ENCODE assay signal across 17 cellular contexts in genomic region chr1:155673003-155673402, GRCh38. TPM values are rescaled to one million over a fixed set of nuclear protein-coding genes. Genes with fewer than 3 reads are reported as not detected.
A peak's percentile ranks its signal among the peaks of the same experiment; 100 is the strongest.
DNase-seq lines count a peak whose midpoint lies in the region; ATAC-seq, FAIRE-seq and TF ChIP-seq lines count a peak whose summit lies in the region.
"Had no signal": no experiment of that assay in that cellular context is flagged by ENCODE, and none has a peak within 500 bp of the region (broad histone marks: within the 10 kb centered on the region; RNA-seq: fewer than 3 reads in every experiment).

No MANE protein-coding gene starts in this region.

- no peak overlapping the region for H3K4me2 ChIP-seq in HepG2 (ENCODE audit: low read depth, low read length)
- H3K4me2 ChIP-seq: BLaER1 treated with 17β-estradiol and CSF1 and Interleukin-3, amounts not matched to agents 10 nM and 100 nM had no signal

- POLR2A ChIA-PET in HepG2 (lab: Yijun Ruan, JAX) = no interaction called here

- in situ Hi-C loops in HepG2 (cut with HindIII; ENCODE audit: extremely low pct_ligation_motif_present, low pct_unique_long_range_greater_than_20kb) = no loop called here

- H3K36me3 Mint-ChIP-seq in activated CD8-positive, alpha-beta memory T cell treated with anti-CD3 and anti-CD28 coated beads, Interleukin-2, amount 10 ng/mL, durations not matched to agents 7 days and 5 days = peaks cover 71% of the 10 kb centered on the region
- peaks cover 82% of the 10 kb centered on the region for H3K36me3 Mint-ChIP-seq in endodermal cell (ENCODE audit: low read depth)

- TF ChIP-seq POLR2A in HepG2 (IDR thresholded peaks at IDR 0.05; ENCODE audit: insufficient read depth in 1 of 2, low read depth in 2 of 2, low read length in 2 of 2) (no peak), right lobe of liver (IDR thresholded peaks at IDR 0.05) (no peak)

- H3K27me3 ChIP-seq in HepG2 (ENCODE audit: control insufficient read depth in 1 of 2, insufficient read depth in 2 of 2, low read length in 2 of 2) = no peaks in the 10 kb centered on the region
- H3K27me3 ChIP-seq in right lobe of liver = no peaks in the 10 kb centered on the region
- no peaks in the 10 kb centered on the region for H3K27me3 ChIP-seq in endodermal cell (ENCODE audit: control insufficient read depth, insufficient read depth, low read length, poor library complexity, severe bottlenecking)
- H3K27me3 ChIP-seq: BLaER1 treated with 17β-estradiol and CSF1 and Interleukin-3, amounts not matched to agents 10 nM and 100 nM had no signal

- TF ChIP-seq EP300 in HepG2 (IDR thresholded peaks at IDR 0.05; ENCODE audit: low read depth in 2 of 2, low read length in 2 of 2) (no peak), HepG2 (CRISPR knock-in tag; IDR thresholded peaks at IDR 0.05; ENCODE audit: borderline replicate concordance) (no peak)

- no peaks in the 10 kb centered on the region for H3K27me3 Mint-ChIP-seq in activated CD8-positive, alpha-beta memory T cell treated with anti-CD3 and anti-CD28 coated beads, Interleukin-2, amount 10 ng/mL, durations not matched to agents 7 days and 5 days
- no peaks in the 10 kb centered on the region for H3K27me3 Mint-ChIP-seq in endodermal cell (ENCODE audit: insufficient read depth)
- H3K27me3 Mint-ChIP-seq: CD4-positive, alpha-beta T cell had no signal

- H3K9ac ChIP-seq in HepG2 (ENCODE audit: insufficient read depth, low read depth, low read length) (no peak overlapping the region), endodermal cell (ENCODE audit: extremely low read depth, low read length, poor library complexity, severe bottlenecking) (no peak overlapping the region)
- H3K9ac ChIP-seq: BLaER1 treated with 17β-estradiol and CSF1 and Interleukin-3, amounts not matched to agents 10 nM and 100 nM had no signal

- CTCF ChIA-PET in activated CD8-positive, alpha-beta memory T cell treated with anti-CD3 and anti-CD28 coated beads, Interleukin-2, amount 10 ng/mL, durations not matched to agents 7 days and 5 days (lab: Charles Lee) = interaction anchor here (0.6 to 1.5 kb wide), 3 partner anchors 8 to 932 kb away, joined by 3 read pairs; no protein-coding TSS in a partner anchor
- CTCF ChIA-PET in HepG2 (lab: Yijun Ruan, JAX; ENCODE audit: low intra/inter-chr PET ratio, low total read pairs) = no interaction called here

- no peak for FAIRE-seq in HepG2 (lab: Jason Lieb, UNC)
- FAIRE-seq: H1, HTR-8/SVneo had no signal

- H3K4me1 ChIP-seq in HepG2 (ENCODE audit: insufficient read depth, low read length) = no peaks in the 10 kb centered on the region
- peaks cover 0 to 7% (median 0%) of the 10 kb centered on the region in 4 donors for H3K4me1 ChIP-seq in right lobe of liver
- no peaks in the 10 kb centered on the region for H3K4me1 ChIP-seq in endodermal cell (ENCODE audit: control insufficient read depth, insufficient read depth, low read length)

- no peak for TF ChIP-seq CTCF in HepG2 (CRISPR knock-in tag; IDR thresholded peaks at IDR 0.05)
- no peak for TF ChIP-seq CTCF in right lobe of liver (IDR thresholded peaks at IDR 0.05)
- TF ChIP-seq CTCF in endodermal cell (conservative IDR thresholded peaks at IDR 0.05) = no peak
- TF ChIP-seq CTCF in foreskin fibroblast (IDR thresholded peaks at IDR 0.05; ENCODE audit: low read depth, low read length) = no peak

- intact Hi-C loops in HepG2 (cut with micrococcal nuclease; ENCODE audit: unreplicated experiment) (no loop called here), right lobe of liver (cut with DNase I) (no loop called here), left ventricle myocardium superior (cut with micrococcal nuclease) (no loop called here)

- H3K27ac ChIP-seq in HepG2 (ENCODE audit: extremely low read length, insufficient read depth, low read length) (no peak overlapping the region), right lobe of liver (no peak overlapping the region), endodermal cell (ENCODE audit: low read depth, low read length) (no peak overlapping the region)
- H3K27ac ChIP-seq: 22Rv1; BLaER1 treated with 17β-estradiol and CSF1 and Interleukin-3, amounts not matched to agents 10 nM and 100 nM had no signal

- peaks cover 6% of the 10 kb centered on the region for H3K79me2 ChIP-seq in HepG2 (ENCODE audit: insufficient read depth, low read length)

- no TSS peak for BruUV-seq in HepG2 (replicated peaks; lab: Mats Ljungman, UMichigan)

- no peaks in the 10 kb centered on the region for H3K9me3 Mint-ChIP-seq in activated CD8-positive, alpha-beta memory T cell treated with anti-CD3 and anti-CD28 coated beads, Interleukin-2, amount 10 ng/mL, durations not matched to agents 7 days and 5 days (ENCODE audit: low read depth)
- no peaks in the 10 kb centered on the region for H3K9me3 Mint-ChIP-seq in endodermal cell
- H3K9me3 Mint-ChIP-seq: CD4-positive, alpha-beta T cell; HFFc6 had no signal

- H3K4me3 Mint-ChIP-seq in activated CD8-positive, alpha-beta memory T cell treated with anti-CD3 and anti-CD28 coated beads, Interleukin-2, amount 10 ng/mL, durations not matched to agents 7 days and 5 days = no peak overlapping the region
- no peak overlapping the region for H3K4me3 Mint-ChIP-seq in endodermal cell
- H3K4me3 Mint-ChIP-seq: CD4-positive, alpha-beta T cell; HFFc6 had no signal

- TF ChIP-seq RAD21 in HepG2 (CRISPR knock-in tag; IDR thresholded peaks at IDR 0.05) = no peak

- WGBS in HepG2 (ENCODE audit: low lambda C conversion rate) = 99% methylated on average over 6 of the region's 6 CpGs
- 98% methylated on average over 4 of the region's 6 CpGs for WGBS in right lobe of liver (ENCODE audit: insufficient coverage, low coverage, low lambda C conversion rate, missing lambda C conversion rate)
- 91 to 99% methylated on average over 5 to 6 of the region's 6 CpGs for WGBS in endodermal cell (ENCODE audit: insufficient coverage in 1 of 2, insufficient read length in 1 of 2), 2 experiments

- no peak for ATAC-seq in activated CD8-positive, alpha-beta memory T cell treated with anti-CD3 and anti-CD28 coated beads, Interleukin-2, amount 10 ng/mL, durations not matched to agents 7 days and 5 days
- no peak for ATAC-seq in HepG2
- no peak for ATAC-seq in right lobe of liver
- ATAC-seq in left ventricle myocardium superior = no peak

- H2AFZ ChIP-seq in HepG2 (ENCODE audit: low read length) = no peak overlapping the region

- no peaks in the 10 kb centered on the region for H3K4me1 Mint-ChIP-seq in activated CD8-positive, alpha-beta memory T cell treated with anti-CD3 and anti-CD28 coated beads, Interleukin-2, amount 10 ng/mL, durations not matched to agents 7 days and 5 days
- H3K4me1 Mint-ChIP-seq in endodermal cell = no peaks in the 10 kb centered on the region

- H3K4me3 ChIP-seq in HepG2 (replicated peaks in 1 of 3; ENCODE audit: insufficient read depth in 1 of 3, low read depth in 2 of 3, low read length in 3 of 3) = no peak overlapping the region
- no peak overlapping the region for H3K4me3 ChIP-seq in right lobe of liver
- H3K4me3 ChIP-seq in endodermal cell (ENCODE audit: low read length) = no peak overlapping the region
- H3K4me3 ChIP-seq in foreskin fibroblast (ENCODE audit: low read depth in 1 of 2, low read length in 2 of 2) = no peak overlapping the region
- H3K4me3 ChIP-seq: BLaER1 treated with 17β-estradiol and CSF1 and Interleukin-3, amounts not matched to agents 10 nM and 100 nM had no signal

- H3K36me3 ChIP-seq in HepG2 (replicated peaks in 1 of 2; ENCODE audit: control insufficient read depth in 1 of 2, insufficient read depth in 2 of 2, low read length in 2 of 2) (peaks cover 25 to 83% of the 10 kb centered on the region in 2 experiments), right lobe of liver (peaks cover 4 to 90% (median 41%) of the 10 kb centered on the region in 4 donors), endodermal cell (ENCODE audit: control insufficient read depth, insufficient read depth, low read length) (peaks cover 88% of the 10 kb centered on the region)

- H4K20me1 ChIP-seq in HepG2 (ENCODE audit: insufficient read depth, low read length) = no peaks in the 10 kb centered on the region

- H3K27ac Mint-ChIP-seq in activated CD8-positive, alpha-beta memory T cell treated with anti-CD3 and anti-CD28 coated beads, Interleukin-2, amount 10 ng/mL, durations not matched to agents 7 days and 5 days = no peak overlapping the region
- peak overlapping the region; percentile 75 for H3K27ac Mint-ChIP-seq in endodermal cell
- H3K27ac Mint-ChIP-seq: CD4-positive, alpha-beta T cell; HFFc6 had no signal

- H3K9me3 ChIP-seq in HepG2 (ENCODE audit: low read length) (no peaks in the 10 kb centered on the region), right lobe of liver (no peaks in the 10 kb centered on the region), endodermal cell (ENCODE audit: control insufficient read depth, low read length) (no peaks in the 10 kb centered on the region)
- H3K9me3 ChIP-seq: BLaER1 treated with 17β-estradiol and CSF1 and Interleukin-3, amounts not matched to agents 10 nM and 100 nM had no signal

- peak; percentile 33 for DNase-seq in activated CD8-positive, alpha-beta memory T cell treated with anti-CD3 and anti-CD28 coated beads for 24 hours
- no peak for DNase-seq in activated CD8-positive, alpha-beta memory T cell treated with anti-CD3 and anti-CD28 coated beads, Interleukin-2, amount 10 ng/mL, durations not matched to agents 7 days and 5 days
- no peak for DNase-seq in HepG2 (ENCODE audit: low spot score)
- DNase-seq in right lobe of liver = no peak
- DNase-seq in endodermal cell = no peak
- DNase-seq in left ventricle myocardium superior = no peak
- no peak for DNase-seq in foreskin fibroblast
- DNase-seq in putamen (ENCODE audit: low spot score) = no peak
- DNase-seq: Calu3; CD4-positive, alpha-beta T cell; DMS 273 treated with DMSO at 0.1 percent for 48 hours; HCEC 1CT; HFFc6 had no signal

RNA-seq across cellular contexts. Expression of gene YY1AP1, which starts 15.6 kb away (rescaled TPM):
- total RNA-seq in activated CD8-positive, alpha-beta memory T cell treated with anti-CD3 and anti-CD28 coated beads, Interleukin-2, amount 10 ng/mL, durations not matched to agents 7 days and 5 days = 10 to 100 TPM; 74.2 to 82.3 TPM
- 28.5 and 33.9 TPM in 2 replicates for total RNA-seq in HepG2 (2016; rRNA removed; fragmentation: Illumina TruSeq; extraction: Trizol)
- 158 and 165 TPM in 2 replicates for total RNA-seq in HepG2 (2016; cell fraction: cytosol; rRNA removed; fragmentation: Illumina TruSeq; extraction: Trizol; ENCODE audit: low read depth)
- 27.8 and 28.0 TPM in 2 replicates for total RNA-seq in HepG2 (2016; cell fraction: insoluble cytoplasmic fraction; rRNA removed; fragmentation: Illumina TruSeq; extraction: Trizol)
- total RNA-seq in HepG2 (2016; cell fraction: membrane; rRNA removed; fragmentation: Illumina TruSeq; extraction: Trizol) = 38.7 and 52.1 TPM in 2 replicates
- total RNA-seq in HepG2 (2016; cell fraction: nucleus; rRNA removed; fragmentation: Illumina TruSeq; extraction: Trizol) = 24.4 and 25.8 TPM in 2 replicates
- polyA plus RNA-seq in HepG2 (2011; rRNA removed) = 58.3 and 69.4 TPM in 2 replicates
- polyA plus RNA-seq in HepG2 (2011; cell fraction: cytosol; rRNA removed) = 44.0 and 71.4 TPM in 2 replicates
- polyA plus RNA-seq in HepG2 (2011; cell fraction: nucleus; rRNA removed) = 54.4 and 59.2 TPM in 2 replicates
- 28.7 and 30.1 TPM in 2 replicates for polyA plus RNA-seq in HepG2 (2012)
- polyA plus RNA-seq in HepG2 (2016; cell fraction: cytosol; fragmentation: Illumina TruSeq; extraction: Trizol; ENCODE audit: low read depth) = 6.7 and 6.8 TPM in 2 replicates
- polyA plus RNA-seq in HepG2 (2016; cell fraction: insoluble cytoplasmic fraction; fragmentation: Illumina TruSeq; extraction: Trizol; ENCODE audit: low read depth) = 43.4 and 51.4 TPM in 2 replicates
- polyA plus RNA-seq in HepG2 (2016; cell fraction: membrane; fragmentation: Illumina TruSeq; extraction: Trizol; ENCODE audit: low read depth) = 18.2 and 18.4 TPM in 2 replicates
- 64.0 and 67.4 TPM in 2 replicates for polyA plus RNA-seq in HepG2 (2016; cell fraction: nucleus; fragmentation: Illumina TruSeq; extraction: Trizol; ENCODE audit: insufficient read depth, low read depth)
- polyA minus RNA-seq in HepG2 (2011; rRNA and poly(A)+ RNA removed; ENCODE audit: low replicate concordance) = 40.5 and 74.2 TPM in 2 replicates
- 25.3 and 29.9 TPM in 2 replicates for polyA minus RNA-seq in HepG2 (2011; cell fraction: cytosol; rRNA and poly(A)+ RNA removed)
- polyA minus RNA-seq in HepG2 (2011; cell fraction: nucleus; rRNA and poly(A)+ RNA removed) = 33.9 and 68.1 TPM in 2 replicates
- total RNA-seq in right lobe of liver = 10 to 100 TPM; 24.3 to 37.2 (median 28.9) TPM
- total RNA-seq in endodermal cell = 10 to 100 TPM; 44.2 to 45.8 TPM
- polyA plus RNA-seq in endodermal cell (2013, experiment 1 of 2) = 48.3 TPM
- polyA plus RNA-seq in endodermal cell (2013, experiment 2 of 2) = 44.9 TPM
- total RNA-seq in left ventricle myocardium superior = 70.5 TPM

RNA-seq across cellular contexts. Expression of gene DAP3, which starts 15.9 kb away (rescaled TPM):
- total RNA-seq in activated CD8-positive, alpha-beta memory T cell treated with anti-CD3 and anti-CD28 coated beads, Interleukin-2, amount 10 ng/mL, durations not matched to agents 7 days and 5 days = 100 to 1,000 TPM; 140 to 145 TPM
- total RNA-seq in HepG2 (2016; rRNA removed; fragmentation: Illumina TruSeq; extraction: Trizol) (133 and 153 TPM in 2 replicates), right lobe of liver (100 to 1,000 TPM in 2 of 6 experiments, 10 to 100 TPM in 4; 53.9 to 136 (median 65.7) TPM), endodermal cell (100 to 1,000 TPM; 107 to 112 TPM), left ventricle myocardium superior (123 TPM)
- 76.4 and 78.3 TPM in 2 replicates for total RNA-seq in HepG2 (2016; cell fraction: cytosol; rRNA removed; fragmentation: Illumina TruSeq; extraction: Trizol; ENCODE audit: low read depth)
- total RNA-seq in HepG2 (2016; cell fraction: insoluble cytoplasmic fraction; rRNA removed; fragmentation: Illumina TruSeq; extraction: Trizol) = 131 and 149 TPM in 2 replicates
- 125 and 128 TPM in 2 replicates for total RNA-seq in HepG2 (2016; cell fraction: membrane; rRNA removed; fragmentation: Illumina TruSeq; extraction: Trizol)
- total RNA-seq in HepG2 (2016; cell fraction: nucleus; rRNA removed; fragmentation: Illumina TruSeq; extraction: Trizol) = 85.3 and 87.5 TPM in 2 replicates
- 123 and 129 TPM in 2 replicates for polyA plus RNA-seq in HepG2 (2011; rRNA removed)
- polyA plus RNA-seq in HepG2 (2011; cell fraction: cytosol; rRNA removed) = 110 and 124 TPM in 2 replicates
- polyA plus RNA-seq in HepG2 (2011; cell fraction: nucleus; rRNA removed) = 81.2 and 89.4 TPM in 2 replicates
- 102 and 105 TPM in 2 replicates for polyA plus RNA-seq in HepG2 (2012)
- polyA plus RNA-seq in HepG2 (2016; cell fraction: cytosol; fragmentation: Illumina TruSeq; extraction: Trizol; ENCODE audit: low read depth) = 74.8 and 88.6 TPM in 2 replicates
- polyA plus RNA-seq in HepG2 (2016; cell fraction: insoluble cytoplasmic fraction; fragmentation: Illumina TruSeq; extraction: Trizol; ENCODE audit: low read depth) = 170 TPM in 2 replicates
- polyA plus RNA-seq in HepG2 (2016; cell fraction: membrane; fragmentation: Illumina TruSeq; extraction: Trizol; ENCODE audit: low read depth) = 103 and 106 TPM in 2 replicates
- polyA plus RNA-seq in HepG2 (2016; cell fraction: nucleus; fragmentation: Illumina TruSeq; extraction: Trizol; ENCODE audit: insufficient read depth, low read depth) = 170 and 180 TPM in 2 replicates
- 121 and 292 TPM in 2 replicates for polyA minus RNA-seq in HepG2 (2011; rRNA and poly(A)+ RNA removed; ENCODE audit: low replicate concordance)
- 66.4 and 67.5 TPM in 2 replicates for polyA minus RNA-seq in HepG2 (2011; cell fraction: cytosol; rRNA and poly(A)+ RNA removed)
- polyA minus RNA-seq in HepG2 (2011; cell fraction: nucleus; rRNA and poly(A)+ RNA removed) = 105 and 137 TPM in 2 replicates
- polyA plus RNA-seq in endodermal cell (2013, experiment 1 of 2) = 89.6 TPM
- polyA plus RNA-seq in endodermal cell (2013, experiment 2 of 2) = 82.4 TPM
